8 cellular contexts compared by ENCODE assay signal in genomic region chr2:202267495-202267894, GRCh38. TPM values are rescaled to one million over a fixed set of nuclear protein-coding genes. Genes with fewer than 3 reads are reported as not detected.
DNase-seq lines count a peak whose midpoint lies in the region; ATAC-seq and TF ChIP-seq lines count a peak whose summit lies in the region.

No MANE protein-coding gene starts in this region.

- H3K27ac ChIP-seq in RWPE2 (ENCODE audit: poor library complexity, severe bottlenecking): no peak overlapping the region
- no peak overlapping the region for H3K27ac ChIP-seq in iPS DF 6.9 (ENCODE audit: low read length)
- no peak overlapping the region for H3K27ac ChIP-seq in testis

- DNase-seq in activated CD8-positive, alpha-beta T cell treated with anti-CD3 and anti-CD28 coated beads, Interleukin-2, amount 10 ng/mL, durations not matched to agents 7 days and 5 days: peak; percentile 34
- no peak for DNase-seq in activated CD8-positive, alpha-beta T cell treated with anti-CD3 and anti-CD28 coated beads for 36 hours
- DNase-seq in RWPE2 (ENCODE audit: low spot score): no peak
- DNase-seq in iPS DF 6.9 (ENCODE audit: low read depth, low spot score): no peak
- no peak for DNase-seq in testis
- DNase-seq in effector CD4-positive, alpha-beta T cell: no peak
- DNase-seq in T-helper 9 cell: no peak

- H3K9me3 Mint-ChIP-seq in activated CD8-positive, alpha-beta T cell treated with anti-CD3 and anti-CD28 coated beads, Interleukin-2, amount 10 ng/mL, durations not matched to agents 7 days and 5 days (ENCODE audit: insufficient read depth): no peaks in the 10 kb centered on the region
- H3K9me3 Mint-ChIP-seq in activated CD8-positive, alpha-beta T cell treated with anti-CD3 and anti-CD28 coated beads for 36 hours: no peaks in the 10 kb centered on the region

- no peak for TF ChIP-seq POLR2A in testis (IDR thresholded peaks at IDR 0.05)

- H3K27ac Mint-ChIP-seq in activated CD8-positive, alpha-beta T cell treated with anti-CD3 and anti-CD28 coated beads, Interleukin-2, amount 10 ng/mL, durations not matched to agents 7 days and 5 days: no peak overlapping the region
- no peak overlapping the region for H3K27ac Mint-ChIP-seq in activated CD8-positive, alpha-beta T cell treated with anti-CD3 and anti-CD28 coated beads for 36 hours

- POLR2A ChIA-PET in activated CD8-positive, alpha-beta T cell treated with anti-CD3 and anti-CD28 coated beads, Interleukin-2, amount 10 ng/mL, durations not matched to agents 7 days and 5 days (lab: Charles Lee): interaction anchor here (0.6 to 4.3 kb wide), 8 partner anchors 9 to 1673 kb away, joined by 3 to 45 read pairs (median 3); partner anchors contain the start of genes CASP8, CYP20A1 and SUMO1
- POLR2A ChIA-PET in activated CD8-positive, alpha-beta T cell treated with anti-CD3 and anti-CD28 coated beads for 36 hours (lab: Charles Lee): interaction anchor here (0.6 to 11.4 kb wide), 12 partner anchors 15 to 1598 kb away, joined by 3 to 234 read pairs (median 4); partner anchors contain the start of gene SUMO1

- peaks cover 44% of the 10 kb centered on the region for H3K36me3 ChIP-seq in RWPE2 (ENCODE audit: low read depth)
- H3K36me3 ChIP-seq in iPS DF 6.9 (ENCODE audit: control insufficient read depth, insufficient read depth, low read length): no peaks in the 10 kb centered on the region
- no peaks in the 10 kb centered on the region for H3K36me3 ChIP-seq in testis (ENCODE audit: low read depth, missing control alignments)

- no peak overlapping the region for H3K4me3 Mint-ChIP-seq in activated CD8-positive, alpha-beta T cell treated with anti-CD3 and anti-CD28 coated beads, Interleukin-2, amount 10 ng/mL, durations not matched to agents 7 days and 5 days
- no peak overlapping the region for H3K4me3 Mint-ChIP-seq in activated CD8-positive, alpha-beta T cell treated with anti-CD3 and anti-CD28 coated beads for 36 hours

- H3K27me3 Mint-ChIP-seq in activated CD8-positive, alpha-beta T cell treated with anti-CD3 and anti-CD28 coated beads, Interleukin-2, amount 10 ng/mL, durations not matched to agents 7 days and 5 days (ENCODE audit: low read depth): no peaks in the 10 kb centered on the region
- H3K27me3 Mint-ChIP-seq in activated CD8-positive, alpha-beta T cell treated with anti-CD3 and anti-CD28 coated beads for 36 hours: no peaks in the 10 kb centered on the region

- no peak for ATAC-seq in activated CD8-positive, alpha-beta T cell treated with anti-CD3 and anti-CD28 coated beads, Interleukin-2, amount 10 ng/mL, durations not matched to agents 7 days and 5 days
- ATAC-seq in activated CD8-positive, alpha-beta T cell treated with anti-CD3 and anti-CD28 coated beads for 36 hours: no peak
- ATAC-seq in RWPE2 (ENCODE audit: low read depth): 0 out of 3 replicates have a peak, but pooled peaks have one; percentile 26
- ATAC-seq in HG02870 (IDR thresholded peaks at IDR 0.05; ENCODE audit: unreplicated experiment): no peak

- intact Hi-C loops in activated CD8-positive, alpha-beta T cell treated with anti-CD3 and anti-CD28 coated beads for 36 hours (cut with micrococcal nuclease): no loop called here
- intact Hi-C loops in testis (cut with DNase I; ENCODE audit: low total_unique reads): no loop called here

- H3K36me3 Mint-ChIP-seq in activated CD8-positive, alpha-beta T cell treated with anti-CD3 and anti-CD28 coated beads, Interleukin-2, amount 10 ng/mL, durations not matched to agents 7 days and 5 days (ENCODE audit: low read depth): peaks cover 12% of the 10 kb centered on the region
- H3K36me3 Mint-ChIP-seq in activated CD8-positive, alpha-beta T cell treated with anti-CD3 and anti-CD28 coated beads for 36 hours (ENCODE audit: low read depth): peaks cover 19% of the 10 kb centered on the region

- no CpG with 5 or more reads among the region's 9 CpGs for WGBS in iPS DF 6.9 (ENCODE audit: insufficient coverage, insufficient read length)
- WGBS in testis, 2 donors: 4 to 21% methylated on average over 9 of the region's 9 CpGs

- CTCF ChIA-PET in activated CD8-positive, alpha-beta T cell treated with anti-CD3 and anti-CD28 coated beads, Interleukin-2, amount 10 ng/mL, durations not matched to agents 7 days and 5 days (lab: Charles Lee): interaction anchor here (0.7 to 1.8 kb wide), 2 partner anchors 11 to 407 kb away, joined by 3 to 13 read pairs; no protein-coding TSS in a partner anchor
- CTCF ChIA-PET in activated CD8-positive, alpha-beta T cell treated with anti-CD3 and anti-CD28 coated beads for 36 hours (lab: Charles Lee): interaction anchor here (1.2 kb wide), 1 partner anchor 11 kb away, joined by 3 read pairs; no protein-coding TSS in a partner anchor

- H3K9me3 ChIP-seq in RWPE2 (ENCODE audit: severe bottlenecking) (no peaks in the 10 kb centered on the region), iPS DF 6.9 (ENCODE audit: control insufficient read depth, insufficient read depth, low read length) (no peaks in the 10 kb centered on the region), testis (no peaks in the 10 kb centered on the region)

- peak overlapping the region; percentile 79 for H3K4me3 ChIP-seq in RWPE2 (ENCODE audit: severe bottlenecking)
- peak overlapping the region; percentile 45; the same call in 1 of the 2 replicates for H3K4me3 ChIP-seq in iPS DF 6.9 (ENCODE audit: low read length)
- H3K4me3 ChIP-seq in testis: peak overlapping the region; percentile 93 to 97

- no peak for TF ChIP-seq CTCF in activated CD8-positive, alpha-beta T cell treated with anti-CD3 and anti-CD28 coated beads for 36 hours (IDR thresholded peaks at IDR 0.05)
- TF ChIP-seq CTCF in RWPE2 (IDR thresholded peaks at IDR 0.05; ENCODE audit: poor library complexity, severe bottlenecking): no peak
- TF ChIP-seq CTCF in testis (IDR thresholded peaks at IDR 0.05): no peak

- peaks cover 36% of the 10 kb centered on the region for H3K4me1 Mint-ChIP-seq in activated CD8-positive, alpha-beta T cell treated with anti-CD3 and anti-CD28 coated beads, Interleukin-2, amount 10 ng/mL, durations not matched to agents 7 days and 5 days (ENCODE audit: low read depth)
- H3K4me1 Mint-ChIP-seq in activated CD8-positive, alpha-beta T cell treated with anti-CD3 and anti-CD28 coated beads for 36 hours (ENCODE audit: low read depth): peaks cover 27% of the 10 kb centered on the region

- no peaks in the 10 kb centered on the region for H3K27me3 ChIP-seq in RWPE2 (ENCODE audit: insufficient read depth, poor library complexity, severe bottlenecking)
- no peaks in the 10 kb centered on the region for H3K27me3 ChIP-seq in iPS DF 6.9 (ENCODE audit: control insufficient read depth, insufficient read depth, low read length)
- no peaks in the 10 kb centered on the region for H3K27me3 ChIP-seq in testis

- H3K4me1 ChIP-seq in RWPE2 (ENCODE audit: insufficient read depth, poor library complexity, severe bottlenecking): peaks cover 19% of the 10 kb centered on the region
- no peaks in the 10 kb centered on the region for H3K4me1 ChIP-seq in iPS DF 6.9 (ENCODE audit: control insufficient read depth, insufficient read depth, low read length)
- H3K4me1 ChIP-seq in testis: peaks cover 2% of the 10 kb centered on the region

RNA-seq across cellular contexts. Expression of gene NOP58, which starts 1.9 kb away (rescaled TPM):
- 100 to 1,000 TPM; 120 to 122 TPM for total RNA-seq in activated CD8-positive, alpha-beta T cell treated with anti-CD3 and anti-CD28 coated beads, Interleukin-2, amount 10 ng/mL, durations not matched to agents 7 days and 5 days
- total RNA-seq in activated CD8-positive, alpha-beta T cell treated with anti-CD3 and anti-CD28 coated beads for 36 hours: 100 to 1,000 TPM; 161 to 170 TPM
- total RNA-seq in testis: 10 to 100 TPM; 55.3 to 61.8 TPM
- 19.4 TPM for polyA plus RNA-seq in testis (ENCODE audit: insufficient read depth, low read depth, low replicate concordance)

RNA-seq across cellular contexts. Expression of gene SUMO1, which starts 29.1 kb away (rescaled TPM):
- 10 to 100 TPM; 98.2 to 99.2 TPM for total RNA-seq in activated CD8-positive, alpha-beta T cell treated with anti-CD3 and anti-CD28 coated beads, Interleukin-2, amount 10 ng/mL, durations not matched to agents 7 days and 5 days
- 100 to 1,000 TPM; 114 to 115 TPM for total RNA-seq in activated CD8-positive, alpha-beta T cell treated with anti-CD3 and anti-CD28 coated beads for 36 hours
- 10 to 100 TPM; 59.0 to 61.4 TPM for total RNA-seq in testis
- polyA plus RNA-seq in testis (ENCODE audit: insufficient read depth, low read depth, low replicate concordance): 98.8 TPM

Comparison
In these comparisons a context has a peak if more than half of its experiments do, and no peak if none do; other contexts are left out.
1. H3K4me3 ChIP-seq: peak in every context shown above with its lines; median percentile 95 in testis; 79 in RWPE2; 45 in iPS DF 6.9.